ENCODE assay signal across 8 cellular contexts in genomic region chr5:32281393-32282133, GRCh38. TPM values are rescaled to one million over a fixed set of nuclear protein-coding genes. Genes with fewer than 3 reads are reported as not detected.
DNase-seq lines count a peak whose midpoint lies in the region; ATAC-seq and TF ChIP-seq lines count a peak whose summit lies in the region.
"Not testable (repeated sequence)": the region's sequence is repeated elsewhere in the genome, so short reads cannot be mapped to it uniquely, and the experiment has no call there.

No MANE protein-coding gene starts in this region.

- H3K4me1 ChIP-seq in KMS-11 (ENCODE audit: low read depth, poor library complexity, severe bottlenecking): peaks cover 99% of the 10 kb centered on the region
- not testable (repeated sequence) for H3K4me1 ChIP-seq in uterus

- TF ChIP-seq POLR2A in uterus (IDR thresholded peaks at IDR 0.05): not testable (repeated sequence)

- not testable (repeated sequence) for H3K27me3 ChIP-seq in KMS-11 (ENCODE audit: insufficient read depth, low read depth); uterus

- intact Hi-C loops in activated CD4-positive, alpha-beta T cell treated with anti-CD3 and anti-CD28 coated beads for 36 hours (cut with DNase I, micrococcal nuclease); uterus (cut with DNase I; ENCODE audit: low total_unique reads): not testable (repeated sequence)

- peaks cover 27% of the 10 kb centered on the region; the same call in 1 of the 2 replicates for H3K79me2 ChIP-seq in KMS-11 (ENCODE audit: insufficient read depth, low read depth)

- H3K27ac Mint-ChIP-seq in T-cell (peak overlapping the region; percentile 54 to 55), memory B cell (peak overlapping the region; percentile 89)
- H3K27ac Mint-ChIP-seq in activated CD4-positive, alpha-beta T cell treated with anti-CD3 and anti-CD28 coated beads for 36 hours: peak overlapping the region; percentile 88
- peak overlapping the region; percentile 88 for H3K27ac Mint-ChIP-seq in activated T-helper 17 cell treated with anti-CD3 and anti-CD28 coated beads, Interleukin-2, amount 50 U/mL, for 72 hours
- H3K27ac Mint-ChIP-seq in central memory CD8-positive, alpha-beta T cell (ENCODE audit: low read depth): peak overlapping the region; percentile 89

- H3K9ac ChIP-seq in KMS-11: peak overlapping the region; percentile 11; the same call in 1 of the 2 replicates

- DNase-seq in NCI-H2171 treated with DMSO at 0.1 percent for 48 hours (lab: John Stamatoyannopoulos, UW) (peak; percentile 93), uterus (peak; percentile 28 to 33)
- DNase-seq in T-cell; activated CD4-positive, alpha-beta T cell treated with anti-CD3 and anti-CD28 coated beads for 36 hours; central memory CD8-positive, alpha-beta T cell (ENCODE audit: low spot score in 2 of 2); memory B cell (ENCODE audit: low spot score in 2 of 2): not testable (repeated sequence)

- not testable (repeated sequence) for H3K36me3 ChIP-seq in KMS-11 (ENCODE audit: insufficient read depth); uterus

- POLR2A ChIA-PET in T-cell (lab: Charles Lee): interaction anchor here in 1 of 2 donors (0.6 kb wide), 1 partner anchor 41 kb away, joined by 3 read pairs; no protein-coding TSS in a partner anchor
- POLR2A ChIA-PET in activated CD4-positive, alpha-beta T cell treated with anti-CD3 and anti-CD28 coated beads for 36 hours (lab: Charles Lee): not testable (repeated sequence)

- not testable (repeated sequence) for H3K27me3 Mint-ChIP-seq in T-cell; activated CD4-positive, alpha-beta T cell treated with anti-CD3 and anti-CD28 coated beads for 36 hours; activated T-helper 17 cell treated with anti-CD3 and anti-CD28 coated beads, Interleukin-2, amount 50 U/mL, for 72 hours; central memory CD8-positive, alpha-beta T cell; memory B cell

- not testable (repeated sequence) for H3K4me3 ChIP-seq in KMS-11 (IDR thresholded peaks at IDR 0.05; ENCODE audit: insufficient read depth, low read depth, low read length); uterus

- not testable (repeated sequence) for TF ChIP-seq CTCF in KMS-11 (conservative IDR thresholded peaks at IDR 0.05; ENCODE audit: low read depth, low read length); uterus (IDR thresholded peaks at IDR 0.05)

- H4K20me1 ChIP-seq in KMS-11 (ENCODE audit: insufficient read depth): not testable (repeated sequence)

- not testable (repeated sequence) for H3K9me3 Mint-ChIP-seq in T-cell; activated CD4-positive, alpha-beta T cell treated with anti-CD3 and anti-CD28 coated beads for 36 hours (ENCODE audit: low read depth); activated T-helper 17 cell treated with anti-CD3 and anti-CD28 coated beads, Interleukin-2, amount 50 U/mL, for 72 hours; central memory CD8-positive, alpha-beta T cell; memory B cell

- ATAC-seq in T-cell (replicated peaks in 1 of 4); activated CD4-positive, alpha-beta T cell treated with anti-CD3 and anti-CD28 coated beads for 36 hours; activated T-helper 17 cell treated with anti-CD3 and anti-CD28 coated beads, Interleukin-2, amount 50 U/mL, for 72 hours (replicated peaks); central memory CD8-positive, alpha-beta T cell (replicated peaks; ENCODE audit: extremely low read depth, poor library complexity, severe bottlenecking); memory B cell (ENCODE audit: low read depth): not testable (repeated sequence)

- H3K4me3 Mint-ChIP-seq in T-cell: peak overlapping the region in 1 of 3 donors; percentile 28
- H3K4me3 Mint-ChIP-seq in activated CD4-positive, alpha-beta T cell treated with anti-CD3 and anti-CD28 coated beads for 36 hours; memory B cell: not testable (repeated sequence)
- H3K4me3 Mint-ChIP-seq in activated T-helper 17 cell treated with anti-CD3 and anti-CD28 coated beads, Interleukin-2, amount 50 U/mL, for 72 hours: peak overlapping the region; percentile 74
- peak overlapping the region; percentile 71 for H3K4me3 Mint-ChIP-seq in central memory CD8-positive, alpha-beta T cell

- CTCF ChIA-PET in T-cell (lab: Charles Lee): interaction anchor here in 1 of 2 donors (0.6 kb wide), 1 partner anchor 20 kb away, joined by 3 read pairs; no protein-coding TSS in a partner anchor
- CTCF ChIA-PET in activated CD4-positive, alpha-beta T cell treated with anti-CD3 and anti-CD28 coated beads for 36 hours (lab: Charles Lee): not testable (repeated sequence)

- peak overlapping the region; percentile 78 for H3K27ac ChIP-seq in KMS-11
- not testable (repeated sequence) for H3K27ac ChIP-seq in uterus

- H3K9me3 ChIP-seq in uterus: not testable (repeated sequence)

- H3K4me1 Mint-ChIP-seq in T-cell (peaks cover 42 to 68% (median 68%) of the 10 kb centered on the region in 3 donors), memory B cell (peaks cover 16% of the 10 kb centered on the region)
- peaks cover 66% of the 10 kb centered on the region for H3K4me1 Mint-ChIP-seq in activated CD4-positive, alpha-beta T cell treated with anti-CD3 and anti-CD28 coated beads for 36 hours
- peaks cover 38% of the 10 kb centered on the region for H3K4me1 Mint-ChIP-seq in activated T-helper 17 cell treated with anti-CD3 and anti-CD28 coated beads, Interleukin-2, amount 50 U/mL, for 72 hours
- H3K4me1 Mint-ChIP-seq in central memory CD8-positive, alpha-beta T cell: peaks cover 54% of the 10 kb centered on the region

- peaks cover 17% of the 10 kb centered on the region for H3K36me3 Mint-ChIP-seq in T-cell
- peaks cover 16% of the 10 kb centered on the region for H3K36me3 Mint-ChIP-seq in activated CD4-positive, alpha-beta T cell treated with anti-CD3 and anti-CD28 coated beads for 36 hours (ENCODE audit: low read depth)
- not testable (repeated sequence) for H3K36me3 Mint-ChIP-seq in activated T-helper 17 cell treated with anti-CD3 and anti-CD28 coated beads, Interleukin-2, amount 50 U/mL, for 72 hours (ENCODE audit: low read depth); central memory CD8-positive, alpha-beta T cell (ENCODE audit: insufficient read depth); memory B cell

- peak overlapping the region; percentile 52 for H3K4me2 ChIP-seq in KMS-11

- not testable (repeated sequence) for H2AFZ ChIP-seq in KMS-11 (ENCODE audit: low read depth)

RNA-seq across cellular contexts. Expression of gene MTMR12, which starts 31.2 kb away (rescaled TPM):
- total RNA-seq in T-cell: 10 to 100 TPM; 19.3 to 22.2 (median 20.0) TPM
- total RNA-seq in activated CD4-positive, alpha-beta T cell treated with anti-CD3 and anti-CD28 coated beads for 36 hours: 10 to 100 TPM; 21.6 to 22.8 TPM
- 10 to 100 TPM; 28.4 TPM for total RNA-seq in activated T-helper 17 cell treated with anti-CD3 and anti-CD28 coated beads, Interleukin-2, amount 50 U/mL, for 72 hours
- 10 to 100 TPM; 37.6 to 96.6 (median 54.6) TPM for total RNA-seq in uterus
